ENCODE assay signal across 12 cellular contexts in the genomic region with DNA sequence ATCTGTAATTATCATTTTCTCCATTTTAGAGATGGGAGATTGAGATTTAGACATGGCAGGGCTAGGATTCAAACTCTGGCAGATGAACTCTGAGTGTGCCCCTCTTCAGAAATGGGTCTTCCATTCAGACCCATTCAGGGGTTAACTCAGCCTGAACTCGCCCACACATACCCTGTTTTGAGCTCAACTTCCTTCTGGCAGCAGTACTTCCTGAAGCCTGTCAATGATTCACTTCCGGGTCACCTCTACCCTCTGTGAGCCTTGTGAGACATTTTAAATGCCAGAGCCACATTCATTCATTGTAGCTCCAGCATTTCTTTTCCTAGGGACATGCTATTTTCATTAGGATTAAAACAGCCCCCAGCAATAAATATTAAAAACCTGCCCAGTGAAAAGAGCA.
A peak's percentile ranks its signal among the peaks of the same experiment; 100 is the strongest.
DNase-seq lines count a peak whose midpoint lies in the region; ATAC-seq and TF ChIP-seq lines count a peak whose summit lies in the region.
"Had no signal": no experiment of that assay in that cellular context is flagged by ENCODE, and none has a peak within 500 bp of the region (broad histone marks: within the 10 kb centered on the region; RNA-seq: fewer than 3 reads in every experiment).

No MANE protein-coding gene starts in this region.

- H3K4me3 ChIP-seq in SJSA1: no peak overlapping the region
- H3K4me3 ChIP-seq in fibroblast of the aortic adventitia (ENCODE audit: low read depth, low read length): no peak overlapping the region
- H3K4me3 ChIP-seq in colonic mucosa: no peak overlapping the region
- H3K4me3 ChIP-seq in hepatocyte: no peak overlapping the region
- H3K4me3 ChIP-seq in coronary artery: no peak overlapping the region

- H3K9me3 ChIP-seq in SJSA1 (replicated peaks) (no peaks in the 10 kb centered on the region), colonic mucosa (no peaks in the 10 kb centered on the region), hepatocyte (ENCODE audit: low read depth) (no peaks in the 10 kb centered on the region)

- H3K4me1 ChIP-seq in SJSA1 (replicated peaks) (peaks cover 38% of the 10 kb centered on the region), colonic mucosa (no peaks in the 10 kb centered on the region), hepatocyte (ENCODE audit: insufficient read depth) (no peaks in the 10 kb centered on the region)

- 85% methylated on average over 2 of the region's 2 CpGs for WGBS in hepatocyte (ENCODE audit: low lambda C conversion rate, missing lambda C conversion rate)

- H3K27ac ChIP-seq in SJSA1 (peak overlapping the region; percentile 74), colonic mucosa (no peak overlapping the region), hepatocyte (no peak overlapping the region), coronary artery (no peak overlapping the region)

- ATAC-seq in GM21529 (IDR thresholded peaks at IDR 0.05; ENCODE audit: unreplicated experiment): peak; percentile 20

- no peaks in the 10 kb centered on the region for H3K36me3 Mint-ChIP-seq in osteocyte (ENCODE audit: unreplicated experiment)
- H3K36me3 Mint-ChIP-seq: stimulated activated memory B cell treated with anti-CD40 and anti-IgM and Interleukin-4, amounts not matched to agents 10 μg/mL and 1 μg/mL and 100 μg/mL, for 72 hours had no signal

- H3K4me3 Mint-ChIP-seq in osteocyte (ENCODE audit: unreplicated experiment): no peak overlapping the region
- H3K4me3 Mint-ChIP-seq: activated B cell treated with CpG ODN at 0.5 μM for 24 hours; stimulated activated memory B cell treated with anti-CD40 and anti-IgM and Interleukin-4, amounts not matched to agents 10 μg/mL and 1 μg/mL and 100 μg/mL, for 72 hours had no signal

- H2AFZ ChIP-seq in hepatocyte: no peak overlapping the region

- no peaks in the 10 kb centered on the region for H4K20me1 ChIP-seq in hepatocyte (ENCODE audit: insufficient read depth, poor library complexity, severe bottlenecking)

- H3K27me3 ChIP-seq in SJSA1 (replicated peaks) (no peaks in the 10 kb centered on the region), colonic mucosa (no peaks in the 10 kb centered on the region), hepatocyte (no peaks in the 10 kb centered on the region)

- no peaks in the 10 kb centered on the region for H3K9me2 ChIP-seq in hepatocyte (replicated peaks; ENCODE audit: insufficient read depth)

- H3K36me3 ChIP-seq in SJSA1 (no peaks in the 10 kb centered on the region), colonic mucosa (no peaks in the 10 kb centered on the region), hepatocyte (replicated peaks; ENCODE audit: insufficient read depth, low read depth) (no peaks in the 10 kb centered on the region)

- TF ChIP-seq CTCF in fibroblast of the aortic adventitia (IDR thresholded peaks at IDR 0.05; ENCODE audit: insufficient read depth, low read length) (no peak), osteocyte (IDR thresholded peaks at IDR 0.05) (no peak), colonic mucosa (IDR thresholded peaks at IDR 0.05) (no peak), hepatocyte (IDR thresholded peaks at IDR 0.05; ENCODE audit: poor library complexity) (no peak), coronary artery (IDR thresholded peaks at IDR 0.05) (no peak)

- H3K79me2 ChIP-seq in hepatocyte: no peaks in the 10 kb centered on the region

- H3K4me2 ChIP-seq in hepatocyte: no peak overlapping the region

- no peak overlapping the region for H3K27ac Mint-ChIP-seq in osteocyte (ENCODE audit: unreplicated experiment)
- H3K27ac Mint-ChIP-seq: activated B cell treated with CpG ODN at 0.5 μM for 24 hours had no signal

- DNase-seq in Daoy (ENCODE audit: low read depth) (peak; percentile 10), SJSA1 (ENCODE audit: low read depth in 1 of 2, low spot score in 2 of 2) (no peak), fibroblast of the aortic adventitia (ENCODE audit: low read depth) (peak; percentile 29), osteocyte (ENCODE audit: extremely low spot score, unreplicated experiment) (no peak), colonic mucosa (no peak), hepatocyte (ENCODE audit: low spot score) (no peak), coronary artery (ENCODE audit: low spot score) (no peak)
- DNase-seq: activated B cell treated with CpG ODN at 0.5 μM for 24 hours, NCI-H345, retina had no signal

- peaks cover 28% of the 10 kb centered on the region for H3K4me1 Mint-ChIP-seq in osteocyte (ENCODE audit: unreplicated experiment)
- H3K4me1 Mint-ChIP-seq: activated B cell treated with CpG ODN at 0.5 μM for 24 hours; stimulated activated memory B cell treated with anti-CD40 and anti-IgM and Interleukin-4, amounts not matched to agents 10 μg/mL and 1 μg/mL and 100 μg/mL, for 72 hours had no signal

- H3K9me3 Mint-ChIP-seq in osteocyte (ENCODE audit: unreplicated experiment): no peaks in the 10 kb centered on the region

- H3K9ac ChIP-seq in colonic mucosa (ENCODE audit: low read depth in 2 of 2, low read length in 2 of 2): no peak overlapping the region

- H3K27me3 Mint-ChIP-seq in osteocyte (ENCODE audit: unreplicated experiment): no peaks in the 10 kb centered on the region
- H3K27me3 Mint-ChIP-seq: activated B cell treated with CpG ODN at 0.5 μM for 24 hours; stimulated activated memory B cell treated with anti-CD40 and anti-IgM and Interleukin-4, amounts not matched to agents 10 μg/mL and 1 μg/mL and 100 μg/mL, for 72 hours had no signal

- intact Hi-C loops in colonic mucosa (cut with DNase I): no loop called here

Comparison
In these comparisons a context has a peak if more than half of its experiments do, and no peak if none do; other contexts are left out.
1. DNase-seq: peak in Daoy (single experiment) and fibroblast of the aortic adventitia (single experiment); none in SJSA1 (0 of 2), osteocyte (single experiment), colonic mucosa (single experiment), hepatocyte (single experiment) and coronary artery (single experiment).